16 cellular contexts compared by ENCODE assay signal in the genomic region with DNA sequence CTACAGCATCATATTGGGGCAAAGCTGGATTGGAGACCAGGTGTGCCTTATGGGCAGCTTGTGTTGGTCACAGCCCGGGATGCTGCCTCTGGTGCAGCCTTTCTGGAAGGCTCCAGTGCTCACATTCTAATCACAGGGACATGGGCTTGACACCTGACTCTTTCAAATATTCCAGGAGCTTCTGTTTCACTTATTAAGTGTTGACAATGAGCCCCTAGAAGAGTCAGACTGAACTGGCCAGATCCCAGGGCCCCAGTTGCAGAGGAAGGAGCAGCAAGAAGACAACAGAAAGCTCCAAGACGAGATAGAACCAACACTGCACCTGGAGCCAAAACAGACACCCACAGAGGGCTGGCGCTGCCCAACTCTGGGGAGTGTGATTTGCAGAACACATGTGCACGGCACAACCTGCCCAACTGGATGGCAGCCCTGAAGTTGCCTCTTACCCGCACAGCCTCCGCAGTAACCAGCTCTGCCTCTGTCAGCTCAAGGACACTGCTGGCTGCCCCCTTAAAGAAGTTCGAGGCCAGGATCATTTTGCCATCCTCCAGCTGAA. TPM values are rescaled to one million over a fixed set of nuclear protein-coding genes. Genes with fewer than 3 reads are reported as not detected.
"Had no signal": no experiment of that assay in that cellular context is flagged by ENCODE, and none has a peak within 500 bp of the region (broad histone marks: within the 10 kb centered on the region; RNA-seq: fewer than 3 reads in every experiment).

No MANE protein-coding gene starts in this region.

- H3K4me1 ChIP-seq: ascending aorta, breast epithelium, esophagus squamous epithelium, tibial nerve had no signal

- H3K4me3 Mint-ChIP-seq: activated naive CD4-positive, alpha-beta T cell treated with anti-CD3 and anti-CD28 coated beads for 36 hours; naive B cell; stimulated activated memory B cell treated with anti-CD40 and anti-IgM and Interleukin-4, amounts not matched to agents 10 μg/mL and 1 μg/mL and 100 μg/mL, for 72 hours had no signal

- H3K36me3 Mint-ChIP-seq: naive B cell; stimulated activated memory B cell treated with anti-CD40 and anti-IgM and Interleukin-4, amounts not matched to agents 10 μg/mL and 1 μg/mL and 100 μg/mL, for 72 hours had no signal

- H3K27me3 Mint-ChIP-seq: stimulated activated memory B cell treated with anti-CD40 and anti-IgM and Interleukin-4, amounts not matched to agents 10 μg/mL and 1 μg/mL and 100 μg/mL, for 72 hours had no signal

- ATAC-seq: stimulated activated memory B cell treated with anti-CD40 and anti-IgM and Interleukin-4, amounts not matched to agents 10 μg/mL and 1 μg/mL and 100 μg/mL, for 72 hours had no signal

- H3K27me3 ChIP-seq: ascending aorta, breast epithelium, esophagus squamous epithelium, tibial nerve had no signal

- DNase-seq: activated CD4-positive, alpha-beta T cell treated with anti-CD3 and anti-CD28 coated beads, Interleukin-2, amount 50 U/mL, for 48 hours; activated CD4-positive, CD25-positive, alpha-beta regulatory T cell treated with anti-CD3 and anti-CD28 coated beads, Interleukin-2, amount 50 U/mL, for 72 hours; activated naive CD4-positive, alpha-beta T cell treated with anti-CD3 and anti-CD28 coated beads for 36 hours; esophagus squamous epithelium; hypothalamus; kidney glomerular epithelial cell; naive B cell; stimulated activated CD4-positive, alpha-beta T cell treated with anti-CD3 and anti-CD28 coated beads, Interleukin-2, amount 100 ng/mL, for 48 hours had no signal

- H3K27ac Mint-ChIP-seq: activated naive CD4-positive, alpha-beta T cell treated with anti-CD3 and anti-CD28 coated beads for 36 hours; activated T-helper 2 cell treated with anti-CD3 and anti-CD28 coated beads, Interferon-gamma antibody, Interleukin-2, Interleukin-4, amounts not matched to agents 10 μg/mL and 5 μg/mL and 100 μg/mL, durations not matched to agents 14 hours and 24 hours and 36 hours; naive B cell; stimulated activated memory B cell treated with anti-CD40 and anti-IgM and Interleukin-4, amounts not matched to agents 10 μg/mL and 1 μg/mL and 100 μg/mL, for 72 hours had no signal

- H3K36me3 ChIP-seq: breast epithelium, esophagus squamous epithelium, tibial nerve had no signal

- H3K9me3 ChIP-seq: ascending aorta, breast epithelium, esophagus squamous epithelium, tibial nerve had no signal

- H3K27ac ChIP-seq: ascending aorta, breast epithelium, esophagus squamous epithelium, parathyroid adenoma, tibial nerve had no signal

- H3K9ac ChIP-seq: parathyroid adenoma had no signal

- H3K9me3 Mint-ChIP-seq: activated naive CD4-positive, alpha-beta T cell treated with anti-CD3 and anti-CD28 coated beads for 36 hours; activated T-helper 2 cell treated with anti-CD3 and anti-CD28 coated beads, Interferon-gamma antibody, Interleukin-2, Interleukin-4, amounts not matched to agents 10 μg/mL and 5 μg/mL and 100 μg/mL, durations not matched to agents 14 hours and 24 hours and 36 hours; naive B cell; stimulated activated memory B cell treated with anti-CD40 and anti-IgM and Interleukin-4, amounts not matched to agents 10 μg/mL and 1 μg/mL and 100 μg/mL, for 72 hours had no signal

- H3K4me1 Mint-ChIP-seq: naive B cell; stimulated activated memory B cell treated with anti-CD40 and anti-IgM and Interleukin-4, amounts not matched to agents 10 μg/mL and 1 μg/mL and 100 μg/mL, for 72 hours had no signal

- H3K4me3 ChIP-seq: ascending aorta, breast epithelium, esophagus squamous epithelium, lung, tibial nerve had no signal

RNA-seq across cellular contexts. Expression of a gene that starts 30.3 kb away (rescaled TPM):
- total RNA-seq: activated naive CD4-positive, alpha-beta T cell treated with anti-CD3 and anti-CD28 coated beads for 36 hours; activated T-helper 2 cell treated with anti-CD3 and anti-CD28 coated beads, Interferon-gamma antibody, Interleukin-2, Interleukin-4, amounts not matched to agents 10 μg/mL and 5 μg/mL and 100 μg/mL, durations not matched to agents 14 hours and 24 hours and 36 hours; glomerular endothelial cell had no signal
